Comparison of ENCODE assay signal across 8 cellular contexts in genomic region chr6:158870418-158870957, GRCh38. TPM values are rescaled to one million over a fixed set of nuclear protein-coding genes. Genes with fewer than 3 reads are reported as not detected.
A peak's percentile ranks its signal among the peaks of the same experiment; 100 is the strongest.
DNase-seq lines count a peak whose midpoint lies in the region; ATAC-seq and TF ChIP-seq lines count a peak whose summit lies in the region.

No MANE protein-coding gene starts in this region.

- H3K36me3 ChIP-seq in iPS-20b (ENCODE audit: insufficient read depth, low read depth, low read length) (no peaks in the 10 kb centered on the region), transverse colon (no peaks in the 10 kb centered on the region)

- TF ChIP-seq POLR2A in transverse colon (IDR thresholded peaks at IDR 0.05) = no peak

- in situ Hi-C loops in transverse colon (cut with MboI; ENCODE audit: low pct_ligation_motif_present in 1 of 4, low pct_unique_long_range_greater_than_20kb in 1 of 4, low sequenced_read_pairs in 3 of 4) = no loop called here

- H3K27me3 ChIP-seq in iPS-20b (ENCODE audit: insufficient read depth, low read length) (no peaks in the 10 kb centered on the region), transverse colon (no peaks in the 10 kb centered on the region)

- H3K9ac ChIP-seq in iPS-20b (ENCODE audit: low read depth, low read length) = peak overlapping the region; percentile 82

- intact Hi-C loops in transverse colon (cut with DNase I; ENCODE audit: low total_unique reads) = loop anchor here (5.0 kb wide), 1 partner anchor 53 kb away; the partner anchor contains the start of gene EZR

- ATAC-seq in GM21786 (IDR thresholded peaks at IDR 0.05; ENCODE audit: unreplicated experiment) = peak; percentile 4

- H3K9me3 ChIP-seq in iPS-20b (ENCODE audit: insufficient read depth, low read depth, low read length) (no peaks in the 10 kb centered on the region), transverse colon (no peaks in the 10 kb centered on the region)

- DNase-seq in transverse colon (no peak), mucosa of gallbladder (ENCODE audit: low spot score) (no peak), UCSD-AML1 (lab: John Stamatoyannopoulos, UW; ENCODE audit: unreplicated experiment) (no peak), nucleus accumbens (lab: John Stamatoyannopoulos, UW) (no peak)

- peak overlapping the region; percentile 81 for H3K4me3 ChIP-seq in iPS-20b (ENCODE audit: low read length)
- H3K4me3 ChIP-seq in transverse colon = peak overlapping the region in 2 of 4 donors; percentile 32 to 45

- H3K4me1 ChIP-seq in iPS-20b (ENCODE audit: insufficient read depth, low read length) = peaks cover 5% of the 10 kb centered on the region; the same call in 1 of the 2 replicates
- H3K4me1 ChIP-seq in transverse colon = peaks cover 0 to 24% (median 15%) of the 10 kb centered on the region in 4 donors

- WGBS in transverse colon (ENCODE audit: low coverage in 1 of 2), 2 donors = 60 to 79% methylated on average over 3 to 11 of the region's 11 CpGs

- H3K27ac ChIP-seq in C4-2B (peak overlapping the region; percentile 80), VCaP (peak overlapping the region; percentile 82), iPS-20b (ENCODE audit: low read length) (peak overlapping the region; percentile 88), transverse colon (peak overlapping the region; percentile 88 to 97 (median 92))

- no peak for TF ChIP-seq EP300 in transverse colon (IDR thresholded peaks at IDR 0.05; ENCODE audit: low read depth)

- no peak for TF ChIP-seq CTCF in C4-2B (conservative IDR thresholded peaks at IDR 0.05)
- TF ChIP-seq CTCF in VCaP (conservative IDR thresholded peaks at IDR 0.05) = no peak
- no peak for TF ChIP-seq CTCF in transverse colon (IDR thresholded peaks at IDR 0.05)

RNA-seq across cellular contexts. Expression of gene EZR, which starts 51.3 kb away (rescaled TPM):
- total RNA-seq in transverse colon (100 to 1,000 TPM; 149 to 430 (median 319) TPM), mucosa of gallbladder (297 TPM)
